ENCODE assay signal across 29 cellular contexts in genomic region chr2:83017366-83018090, GRCh38.
"Had no signal": no experiment of that assay in that cellular context is flagged by ENCODE, and none has a peak within 500 bp of the region (broad histone marks: within the 10 kb centered on the region; RNA-seq: fewer than 3 reads in every experiment).

No MANE protein-coding gene starts in this region.

- H3K27ac ChIP-seq: ascending aorta, brain microvascular endothelial cell, gastroesophageal sphincter, sigmoid colon, spleen, testis, uterus, WERI-Rb-1 had no signal

- DNase-seq: activated CD4-positive, alpha-beta T cell treated with anti-CD3 and anti-CD28 coated beads, Interleukin-2, amount 10 ng/mL, durations not matched to agents 7 days and 5 days; activated CD4-positive, CD25-positive, alpha-beta regulatory T cell treated with anti-CD3 and anti-CD28 coated beads, Interleukin-2, amount 50 U/mL, for 72 hours; activated CD8-positive, alpha-beta memory T cell treated with anti-CD3 and anti-CD28 coated beads, Interleukin-2, amount 10 ng/mL, durations not matched to agents 7 days and 5 days; activated CD8-positive, alpha-beta T cell treated with anti-CD3 and anti-CD28 coated beads for 36 hours; activated effector memory CD4-positive, alpha-beta T cell treated with anti-CD3 and anti-CD28 coated beads, Interleukin-2, amount 50 U/mL, for 16 hours; activated naive CD4-positive, alpha-beta T cell treated with anti-CD3 and anti-CD28 coated beads, Interleukin-2, amount 50 U/mL, for 16 hours; activated naive CD8-positive, alpha-beta T cell treated with anti-CD3 and anti-CD28 coated beads, Interleukin-2, amount 50 U/mL, for 24 hours; activated T-cell treated with anti-CD3 and anti-CD28 coated beads for 4 hours; brain microvascular endothelial cell; cerebellar nuclear complex; head of caudate nucleus; hypothalamus; left colon; mesenchymal stem cell; mucosa of descending colon; retina; sigmoid colon; spleen; stimulated activated CD4-positive, alpha-beta T cell treated with anti-CD3 and anti-CD28 coated beads, Interleukin-4, amount 100 ng/mL, for 1 hour; stimulated activated naive CD4-positive, alpha-beta T cell; T-helper 1 cell; testis; uterus; WERI-Rb-1 had no signal

- FAIRE-seq: endometrium, islet of Langerhans, TTC549 had no signal

- H3K9me3 ChIP-seq: ascending aorta, gastroesophageal sphincter, mucosa of descending colon, sigmoid colon, testis, uterus had no signal

- H3K27me3 ChIP-seq: ascending aorta, brain microvascular endothelial cell, gastroesophageal sphincter, sigmoid colon, spleen, testis, uterus had no signal

- H3K36me3 ChIP-seq: ascending aorta, brain microvascular endothelial cell, gastroesophageal sphincter, sigmoid colon, spleen, uterus, WERI-Rb-1 had no signal

- H3K4me1 ChIP-seq: ascending aorta, gastroesophageal sphincter, sigmoid colon, spleen, testis, uterus had no signal

- H3K4me3 ChIP-seq: ascending aorta, gastroesophageal sphincter, mucosa of descending colon, sigmoid colon, spleen, testis, uterus had no signal

- ATAC-seq: activated CD8-positive, alpha-beta memory T cell treated with anti-CD3 and anti-CD28 coated beads, Interleukin-2, amount 10 ng/mL, durations not matched to agents 7 days and 5 days; activated CD8-positive, alpha-beta T cell treated with anti-CD3 and anti-CD28 coated beads for 36 hours; activated naive CD8-positive, alpha-beta T cell treated with anti-CD3 and anti-CD28 coated beads, Interleukin-2, amount 50 U/mL, for 24 hours; gastroesophageal sphincter; left colon; mucosa of descending colon had no signal
